Comparison of ENCODE assay signal across 8 cellular contexts in the genomic region with DNA sequence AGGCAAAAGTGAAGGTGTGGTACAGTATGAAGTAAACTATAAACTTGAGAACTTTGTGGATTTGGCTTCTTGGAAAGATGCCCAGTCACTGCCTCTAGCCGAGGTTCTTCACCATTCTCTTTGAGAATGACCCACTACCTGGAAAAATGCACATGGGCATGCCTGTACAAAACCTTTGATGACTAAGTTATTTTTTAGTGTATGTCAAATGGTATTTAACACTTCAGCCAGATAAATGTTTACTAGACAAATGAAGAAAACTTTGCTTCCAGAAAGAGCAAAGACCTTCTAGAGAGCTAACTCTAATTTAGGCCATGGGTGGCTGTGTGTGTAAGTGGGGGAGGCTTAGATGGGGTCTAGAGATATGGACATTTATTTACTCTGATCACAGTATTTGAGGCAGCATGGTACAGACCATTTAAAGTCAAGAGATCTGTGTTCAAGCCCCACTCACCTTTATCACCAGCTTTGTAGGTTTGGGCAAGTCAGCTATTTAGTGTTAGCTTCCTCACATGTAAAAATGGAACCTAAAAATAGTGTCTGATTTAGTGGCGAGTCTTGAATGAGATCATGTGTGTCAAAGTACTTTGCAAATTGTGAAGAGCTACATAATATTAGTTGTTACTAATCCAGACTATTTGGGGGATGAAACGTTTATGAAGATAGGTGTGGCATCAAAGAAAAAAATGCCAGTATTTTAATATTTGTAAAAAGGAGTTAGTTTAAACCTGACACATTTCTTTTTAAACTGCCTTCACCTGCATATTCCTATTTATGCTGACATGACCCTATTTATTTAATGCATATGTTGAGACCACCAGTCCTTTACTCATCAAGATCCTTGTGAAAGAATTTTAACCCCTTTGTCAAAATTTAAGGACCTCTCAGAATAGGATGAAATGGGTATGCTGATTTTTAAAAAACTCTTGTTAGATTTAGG. TPM values are rescaled to one million over a fixed set of nuclear protein-coding genes. Genes with fewer than 3 reads are reported as not detected.
DNase-seq lines count a peak whose midpoint lies in the region; ATAC-seq and TF ChIP-seq lines count a peak whose summit lies in the region.

No MANE protein-coding gene starts in this region.

- H4K20me1 ChIP-seq in hepatocyte (ENCODE audit: insufficient read depth, poor library complexity, severe bottlenecking): peaks cover 2% of the 10 kb centered on the region

- H2AFZ ChIP-seq in hepatocyte: no peak overlapping the region

- no peaks in the 10 kb centered on the region for H3K9me3 Mint-ChIP-seq in activated T-helper 17 cell treated with anti-CD3 and anti-CD28 coated beads, Interleukin-2, amount 50 U/mL, for 72 hours

- peaks cover 38% of the 10 kb centered on the region for H3K4me1 Mint-ChIP-seq in activated T-helper 17 cell treated with anti-CD3 and anti-CD28 coated beads, Interleukin-2, amount 50 U/mL, for 72 hours

- H3K27me3 Mint-ChIP-seq in activated T-helper 17 cell treated with anti-CD3 and anti-CD28 coated beads, Interleukin-2, amount 50 U/mL, for 72 hours: no peaks in the 10 kb centered on the region

- H3K36me3 ChIP-seq in hepatocyte (replicated peaks; ENCODE audit: insufficient read depth, low read depth): no peaks in the 10 kb centered on the region
- H3K36me3 ChIP-seq in spleen: no peaks in the 10 kb centered on the region

- peak; percentile 56 for ATAC-seq in activated T-helper 17 cell treated with anti-CD3 and anti-CD28 coated beads, Interleukin-2, amount 50 U/mL, for 72 hours (replicated peaks)
- ATAC-seq in GM18519 (IDR thresholded peaks at IDR 0.05; ENCODE audit: low FRiP score, unreplicated experiment): no peak
- ATAC-seq in GM19023 (IDR thresholded peaks at IDR 0.05; ENCODE audit: unreplicated experiment): no peak

- H3K36me3 Mint-ChIP-seq in activated T-helper 17 cell treated with anti-CD3 and anti-CD28 coated beads, Interleukin-2, amount 50 U/mL, for 72 hours (ENCODE audit: low read depth): peaks cover 17% of the 10 kb centered on the region

- H3K79me2 ChIP-seq in hepatocyte: peaks cover 91% of the 10 kb centered on the region

- H3K27me3 ChIP-seq in hepatocyte: no peaks in the 10 kb centered on the region
- no peaks in the 10 kb centered on the region for H3K27me3 ChIP-seq in spleen (replicated peaks in 1 of 7)

- peak overlapping the region; percentile 81 for H3K27ac Mint-ChIP-seq in activated T-helper 17 cell treated with anti-CD3 and anti-CD28 coated beads, Interleukin-2, amount 50 U/mL, for 72 hours

- TF ChIP-seq POLR2A in spleen (IDR thresholded peaks at IDR 0.05): no peak

- H3K9me3 ChIP-seq in hepatocyte (ENCODE audit: low read depth) (no peaks in the 10 kb centered on the region), spleen (no peaks in the 10 kb centered on the region)

- TF ChIP-seq CTCF in AG10803 (conservative IDR thresholded peaks at IDR 0.05; ENCODE audit: low read length) (no peak), hepatocyte (IDR thresholded peaks at IDR 0.05; ENCODE audit: poor library complexity) (no peak), spleen (IDR thresholded peaks at IDR 0.05 in 8 of 11, conservative IDR thresholded peaks at IDR 0.05 in 3 of 11) (no peak)

- peak overlapping the region; percentile 87 for H3K4me3 Mint-ChIP-seq in activated T-helper 17 cell treated with anti-CD3 and anti-CD28 coated beads, Interleukin-2, amount 50 U/mL, for 72 hours

- H3K9me2 ChIP-seq in hepatocyte (replicated peaks; ENCODE audit: insufficient read depth): no peaks in the 10 kb centered on the region

- 38% methylated on average over 3 of the region's 3 CpGs for WGBS in hepatocyte (ENCODE audit: low lambda C conversion rate, missing lambda C conversion rate)
- WGBS in spleen, 5 donors: 8 to 22% (median 13%) methylated on average over 3 of the region's 3 CpGs

- H3K4me2 ChIP-seq in hepatocyte: peak overlapping the region; percentile 82

- DNase-seq in AG10803 (ENCODE audit: low read depth) (peak; percentile 53), HK-2 (ENCODE audit: unreplicated experiment) (peak; percentile 28), hepatocyte (ENCODE audit: low spot score) (peak; percentile 35), spleen (no peak), NCI-H446 treated with DMSO at 0.1 percent for 48 hours (lab: John Stamatoyannopoulos, UW) (no peak)

- peak overlapping the region; percentile 3; the same call in 1 of the 2 replicates for H3K4me3 ChIP-seq in AG10803 (ENCODE audit: low read length)
- H3K4me3 ChIP-seq in hepatocyte: peak overlapping the region; percentile 21
- H3K4me3 ChIP-seq in spleen: peak overlapping the region in 2 of 8 donors; percentile 46 to 70

- peaks cover 14% of the 10 kb centered on the region for H3K4me1 ChIP-seq in hepatocyte (ENCODE audit: insufficient read depth)
- H3K4me1 ChIP-seq in spleen: peaks cover 55 to 92% (median 79%) of the 10 kb centered on the region in 6 donors

- H3K27ac ChIP-seq in hepatocyte (peak overlapping the region; percentile 54), spleen (peak overlapping the region; percentile 27 to 89 (median 83))

- intact Hi-C loops in spleen (cut with DNase I; ENCODE audit: low total_unique reads): no loop called here

RNA-seq across cellular contexts. Expression of a gene that starts 20.2 kb away (rescaled TPM):
- 10 to 100 TPM; 61.2 to 65.2 TPM for total RNA-seq in activated T-helper 17 cell treated with anti-CD3 and anti-CD28 coated beads, Interleukin-2, amount 50 U/mL, for 72 hours
- 38.6 and 44.1 TPM in 2 replicates for total RNA-seq in hepatocyte
- 52.5 and 54.8 TPM in 2 replicates for polyA plus RNA-seq in hepatocyte
- 10 to 100 TPM; 57.8 to 99.0 (median 72.4) TPM for total RNA-seq in spleen
- polyA plus RNA-seq in spleen: 10 to 100 TPM; 34.6 to 43.2 (median 39.5) TPM

RNA-seq across cellular contexts. Expression of a gene that starts 46.3 kb away (rescaled TPM):
- 1 to 10 TPM; 3.0 to 4.2 TPM for total RNA-seq in activated T-helper 17 cell treated with anti-CD3 and anti-CD28 coated beads, Interleukin-2, amount 50 U/mL, for 72 hours
- total RNA-seq in hepatocyte: 1.0 and 1.6 TPM in 2 replicates
- 0.32 and 1.4 TPM in 2 replicates for polyA plus RNA-seq in hepatocyte
- 1 to 10 TPM; 1.6 to 6.9 (median 3.3) TPM for total RNA-seq in spleen
- polyA plus RNA-seq in spleen: 1 to 10 TPM in 1 of 3 donors, under 1 TPM in 2; 0.30 to 1.0 (median 0.44) TPM

Comparison
In these comparisons a context has a peak if more than half of its experiments do, and no peak if none do; other contexts are left out.
1. DNase-seq: peak in AG10803 (single experiment), HK-2 (single experiment) and hepatocyte (single experiment); none in spleen (single experiment) and NCI-H446 treated with DMSO at 0.1 percent for 48 hours (single experiment).